Comparison of ENCODE assay signal across 20 cellular contexts in genomic region chr6:144075884-144076283, GRCh38. TPM values are rescaled to one million over a fixed set of nuclear protein-coding genes. Genes with fewer than 3 reads are reported as not detected.
DNase-seq lines count a peak whose midpoint lies in the region; ATAC-seq, FAIRE-seq and TF ChIP-seq lines count a peak whose summit lies in the region.
"Had no signal": no experiment of that assay in that cellular context is flagged by ENCODE, and none has a peak within 500 bp of the region (broad histone marks: within the 10 kb centered on the region; RNA-seq: fewer than 3 reads in every experiment).

No MANE protein-coding gene starts in this region.

- TF ChIP-seq CTCF in bronchial epithelial cell (IDR thresholded peaks at IDR 0.05; ENCODE audit: insufficient read depth, low read length, severe bottlenecking) = no peak
- no peak for TF ChIP-seq CTCF in adrenal gland (IDR thresholded peaks at IDR 0.05)
- TF ChIP-seq CTCF in esophagus squamous epithelium (IDR thresholded peaks at IDR 0.05) = no peak

- peak; percentile 76 for FAIRE-seq in bronchial epithelial cell (lab: Jason Lieb, UNC)
- FAIRE-seq: A204.1, G401.6 had no signal

- H3K27me3 ChIP-seq in bronchial epithelial cell (ENCODE audit: control insufficient read depth, insufficient read depth, low read length) = no peaks in the 10 kb centered on the region
- no peaks in the 10 kb centered on the region for H3K27me3 ChIP-seq in adrenal gland
- no peaks in the 10 kb centered on the region for H3K27me3 ChIP-seq in esophagus squamous epithelium

- H3K9me3 ChIP-seq in adrenal gland (replicated peaks in 1 of 3) (no peaks in the 10 kb centered on the region), esophagus squamous epithelium (no peaks in the 10 kb centered on the region)

- H3K27ac ChIP-seq in adrenal gland (no peak overlapping the region), esophagus squamous epithelium (no peak overlapping the region)
- H3K27ac ChIP-seq: C4-2B, HL-60 had no signal

- intact Hi-C loops in adrenal gland (cut with DNase I) = no loop called here
- intact Hi-C loops in esophagus squamous epithelium (cut with DNase I) = no loop called here

- H3K4me1 ChIP-seq in adrenal gland (replicated peaks in 1 of 2) = no peaks in the 10 kb centered on the region
- no peaks in the 10 kb centered on the region for H3K4me1 ChIP-seq in esophagus squamous epithelium

- TF ChIP-seq POLR2A in adrenal gland (IDR thresholded peaks at IDR 0.05) (no peak), esophagus squamous epithelium (IDR thresholded peaks at IDR 0.05) (no peak)

- no peaks in the 10 kb centered on the region for H3K36me3 ChIP-seq in bronchial epithelial cell (ENCODE audit: control insufficient read depth, insufficient read depth, low read length)
- H3K36me3 ChIP-seq in adrenal gland (replicated peaks in 1 of 2) = no peaks in the 10 kb centered on the region
- no peaks in the 10 kb centered on the region for H3K36me3 ChIP-seq in esophagus squamous epithelium

- DNase-seq in OCI-M1 (lab: John Stamatoyannopoulos, UW) (peak; percentile 58), bronchial epithelial cell (ENCODE audit: low read depth) (no peak), adrenal gland (no peak), T-helper 9 cell (no peak), NCI-H524 (lab: John Stamatoyannopoulos, UW) (no peak), esophagus squamous epithelium (lab: John Stamatoyannopoulos, UW) (no peak)
- DNase-seq: KG1, MV-4-11, NCI-H1105 treated with DMSO at 0.1 percent for 48 hours, NCI-H1694, NCI-H2081 treated with DMSO at 0.1 percent for 48 hours, NCI-H446 treated with DMSO at 0.1 percent for 48 hours had no signal

- ATAC-seq in GM18511 (IDR thresholded peaks at IDR 0.05; ENCODE audit: unreplicated experiment) = peak; percentile 36
- ATAC-seq in HG02759 (IDR thresholded peaks at IDR 0.05; ENCODE audit: unreplicated experiment) = peak; percentile 13
- ATAC-seq: Panc1, SK-N-SH treated with all-trans-retinoic acid at 6 μM for 48 hours had no signal

- H3K4me3 ChIP-seq in bronchial epithelial cell (ENCODE audit: low read depth, low read length) (no peak overlapping the region), adrenal gland (no peak overlapping the region), esophagus squamous epithelium (no peak overlapping the region)

- 80 to 97% (median 91%) methylated on average over 1 of the region's 1 CpG for whole genome bisulfite sequencing in adrenal gland, 4 donors
- WGBS in esophagus squamous epithelium, 2 donors = 91 to 100% methylated on average over 1 of the region's 1 CpG

RNA-seq across cellular contexts. Expression of gene SF3B5, which starts 19.5 kb away (rescaled TPM):
- total RNA-seq in bronchial epithelial cell (113 and 132 TPM in 2 replicates), adrenal gland (100 to 1,000 TPM; 109 to 323 (median 179) TPM), esophagus squamous epithelium (100 to 1,000 TPM; 135 to 201 (median 169) TPM)
- polyA plus RNA-seq in adrenal gland = 100 to 1,000 TPM; 118 to 182 (median 140) TPM
